ENCODE assay signal across 2 cellular contexts in genomic region chr2:214358506-214358905, GRCh38.
TF ChIP-seq lines count a peak whose summit lies in the region.

No MANE protein-coding gene starts in this region.

TF ChIP-seq in GM23338, 12 proteins besides CTCF, POLR2A, EP300 and RAD21:
- TF ChIP-seq JUNB (IDR thresholded peaks at IDR 0.05; ENCODE audit: unreplicated experiment) (no peak), ZNF114 (CRISPR knock-in tag; IDR thresholded peaks at IDR 0.05) (no peak), ZNF462 (CRISPR knock-in tag; IDR thresholded peaks at IDR 0.05) (peak; percentile 93)

TF ChIP-seq in H1, 55 proteins besides CTCF, POLR2A, EP300 and RAD21:
- TF ChIP-seq PHF8 (conservative IDR thresholded peaks at IDR 0.05; ENCODE audit: low read depth, low read length) (no peak), CBX8 (IDR thresholded peaks at IDR 0.05; ENCODE audit: borderline replicate concordance, low read depth, low read length) (no peak), ZNF274 (IDR thresholded peaks at IDR 0.05; ENCODE audit: borderline replicate concordance, extremely low read depth, low read length) (no peak), CEBPB (IDR thresholded peaks at IDR 0.05; ENCODE audit: low read depth, low read length) (no peak), POU5F1 (IDR thresholded peaks at IDR 0.05; ENCODE audit: low read depth, low read length) (peak; percentile 62; the same call in 1 of the 2 replicates), E2F6 (IDR thresholded peaks at IDR 0.05) (no peak)
